29 cellular contexts compared by ENCODE assay signal in genomic region chr2:32159678-32160077, GRCh38.
"Had no signal": no experiment of that assay in that cellular context is flagged by ENCODE, and none has a peak within 500 bp of the region (broad histone marks: within the 10 kb centered on the region; RNA-seq: fewer than 3 reads in every experiment).

No MANE protein-coding gene starts in this region.

- H3K27me3 Mint-ChIP-seq: naive B cell; stimulated activated naive B cell treated with anti-CD40 and anti-IgM and Interleukin-4, amounts not matched to agents 10 μg/mL and 1 μg/mL and 100 μg/mL, for 72 hours had no signal

- ATAC-seq: natural killer cell; right cardiac atrium; sciatic nerve; stimulated activated naive B cell treated with anti-CD40 and anti-IgM and Interleukin-4, amounts not matched to agents 10 μg/mL and 1 μg/mL and 100 μg/mL, for 72 hours; stimulated activated naive CD8-positive, alpha-beta T cell treated with anti-CD3 and anti-CD28 coated beads, Interleukin-15, Interleukin-2, amounts not matched to agents 100 U/mL and 50 U/mL, for 24 hours; upper lobe of right lung had no signal

- H3K4me3 ChIP-seq: hepatocyte, left ventricle myocardium inferior, lung, neural progenitor cell, ovary, prostate gland, skin epidermis, stomach, testis, thyroid gland, upper lobe of right lung had no signal

- FAIRE-seq: urothelium cell line had no signal

- H3K27ac Mint-ChIP-seq: mesothelial cell of epicardium; natural killer cell; nephron progenitor cell; neural progenitor cell; stimulated activated naive B cell treated with anti-CD40 and anti-IgM and Interleukin-4, amounts not matched to agents 10 μg/mL and 1 μg/mL and 100 μg/mL, for 72 hours had no signal

- H3K4me1 Mint-ChIP-seq: neural progenitor cell had no signal

- DNase-seq: islet precursor cell; left ventricle myocardium inferior; mesendoderm; naive B cell; natural killer cell; nephron progenitor cell; ovary; posterior cingulate gyrus; retina; right cardiac atrium; stimulated activated CD4-positive, alpha-beta T cell treated with anti-CD3 and anti-CD28 coated beads, Interleukin-12 subunit alpha, Interleukin-12 subunit beta, amount 100 ng/mL, for 4 hours; stimulated activated CD4-positive, alpha-beta T cell treated with anti-CD3 and anti-CD28 coated beads, Interleukin-15, amount 100 ng/mL, for 24 hours; stimulated activated CD4-positive, alpha-beta T cell treated with anti-CD3 and anti-CD28 coated beads, Interleukin-2, amount 100 ng/mL, for 24 hours; stimulated activated CD4-positive, alpha-beta T cell treated with anti-CD3 and anti-CD28 coated beads, Interleukin-4, amount 100 ng/mL, for 1 hour; stimulated activated naive B cell treated with anti-CD40 and anti-IgM and Interleukin-4, amounts not matched to agents 10 μg/mL and 1 μg/mL and 100 μg/mL, for 72 hours; stimulated activated naive CD8-positive, alpha-beta T cell treated with anti-CD3 and anti-CD28 coated beads, Interleukin-15, Interleukin-2, amounts not matched to agents 100 U/mL and 50 U/mL, for 24 hours; stomach; testis; thyroid gland; trophoblast cell; upper lobe of right lung had no signal

- H3K27me3 ChIP-seq: hepatocyte, neural progenitor cell, ovary, stomach, testis, thyroid gland, upper lobe of right lung had no signal

- H3K27ac ChIP-seq: hepatocyte, left ventricle myocardium inferior, neural progenitor cell, ovary, prostate gland, skin epidermis, stomach, testis, thyroid gland, upper lobe of right lung had no signal

- H3K36me3 ChIP-seq: left ventricle myocardium inferior, ovary, prostate gland, thyroid gland had no signal

- H2AFZ ChIP-seq: hepatocyte, neural progenitor cell had no signal

- H3K9ac ChIP-seq: neural progenitor cell had no signal

- H3K4me2 ChIP-seq: hepatocyte, neural progenitor cell had no signal

- H3K9me3 Mint-ChIP-seq: naive B cell, natural killer cell had no signal

- H3K36me3 Mint-ChIP-seq: naive B cell, natural killer cell had no signal

- H3K9me3 ChIP-seq: ovary, prostate gland, stomach, testis, thyroid gland, upper lobe of right lung had no signal

- H3K4me1 ChIP-seq: prostate gland, testis had no signal

- H3K4me3 Mint-ChIP-seq: mesothelial cell of epicardium; naive B cell; natural killer cell; nephron progenitor cell; neural progenitor cell; stimulated activated naive B cell treated with anti-CD40 and anti-IgM and Interleukin-4, amounts not matched to agents 10 μg/mL and 1 μg/mL and 100 μg/mL, for 72 hours had no signal
